ENCODE assay signal across 8 cellular contexts in genomic region chr9:68560131-68560844, GRCh38. TPM values are rescaled to one million over a fixed set of nuclear protein-coding genes. Genes with fewer than 3 reads are reported as not detected.
DNase-seq lines count a peak whose midpoint lies in the region; ATAC-seq and TF ChIP-seq lines count a peak whose summit lies in the region.

No MANE protein-coding gene starts in this region.

- H3K27me3 ChIP-seq in DND-41 (ENCODE audit: insufficient read depth, low read length, poor library complexity) (no peaks in the 10 kb centered on the region), right lobe of liver (no peaks in the 10 kb centered on the region)

- DNase-seq in DND-41 (peak; percentile 41), T-helper 9 cell (peak; percentile 24), coronary artery (ENCODE audit: low spot score) (peak; percentile 84), right lobe of liver (peak; percentile 38 to 65 (median 53))
- peak; percentile 25 to 32 for DNase-seq in stimulated activated CD8-positive, alpha-beta memory T cell treated with anti-CD3 and anti-CD28 coated beads, Interleukin-15, amount 100 ng/mL, for 48 hours (ENCODE audit: low read depth in 2 of 2)

- H3K9ac ChIP-seq in DND-41 (ENCODE audit: low read depth, low read length): no peak overlapping the region

- H3K4me1 ChIP-seq in DND-41 (ENCODE audit: insufficient read depth, low read length) (no peaks in the 10 kb centered on the region), right lobe of liver (no peaks in the 10 kb centered on the region)

- no peak for TF ChIP-seq POLR2A in right lobe of liver (IDR thresholded peaks at IDR 0.05)

- H3K4me2 ChIP-seq in DND-41 (ENCODE audit: insufficient read depth, low read length): no peak overlapping the region

- H3K79me2 ChIP-seq in DND-41 (ENCODE audit: insufficient read depth, low read length): no peaks in the 10 kb centered on the region

- intact Hi-C loops in right lobe of liver (cut with DNase I): no loop called here

- no peaks in the 10 kb centered on the region for H3K9me3 ChIP-seq in DND-41 (ENCODE audit: insufficient read depth, low read length, severe bottlenecking)
- no peaks in the 10 kb centered on the region for H3K9me3 ChIP-seq in right lobe of liver

- no peaks in the 10 kb centered on the region for H4K20me1 ChIP-seq in DND-41 (ENCODE audit: insufficient read depth, low read length)

- peak; percentile 54; the same call in 2 of the 3 replicates for ATAC-seq in DND-41 (ENCODE audit: insufficient read depth, low read depth)
- ATAC-seq in HG02678 (IDR thresholded peaks at IDR 0.05; ENCODE audit: unreplicated experiment): peak; percentile 61
- ATAC-seq in right lobe of liver: peak; percentile 66 to 79 (median 69)
- ATAC-seq in HG03045 (IDR thresholded peaks at IDR 0.05; ENCODE audit: unreplicated experiment): no peak
- ATAC-seq in GM21825 (IDR thresholded peaks at IDR 0.05; ENCODE audit: unreplicated experiment): no peak

- 40% methylated on average over 8 of the region's 14 CpGs for WGBS in right lobe of liver (ENCODE audit: insufficient coverage, low coverage, low lambda C conversion rate, missing lambda C conversion rate)

- H3K36me3 ChIP-seq in DND-41 (ENCODE audit: insufficient read depth, low read length) (no peaks in the 10 kb centered on the region), right lobe of liver (no peaks in the 10 kb centered on the region)

- H2AFZ ChIP-seq in DND-41 (ENCODE audit: low read depth, low read length): no peak overlapping the region

- TF ChIP-seq CTCF in DND-41 (IDR thresholded peaks at IDR 0.05; ENCODE audit: borderline replicate concordance, extremely low read depth, low read length, poor library complexity, severe bottlenecking) (peak; percentile 64), coronary artery (IDR thresholded peaks at IDR 0.05) (no peak), right lobe of liver (IDR thresholded peaks at IDR 0.05) (peak in 3 of 4 donors; percentile 28 to 49 (median 34))

- H3K27ac ChIP-seq in DND-41 (ENCODE audit: low read length): no peak overlapping the region
- peak overlapping the region; percentile 42 to 75 for H3K27ac ChIP-seq in coronary artery
- no peak overlapping the region for H3K27ac ChIP-seq in right lobe of liver

- no peak overlapping the region for H3K4me3 ChIP-seq in DND-41 (ENCODE audit: low read depth in 1 of 2, low read length in 2 of 2)
- H3K4me3 ChIP-seq in coronary artery: peak overlapping the region; percentile 9
- no peak overlapping the region for H3K4me3 ChIP-seq in right lobe of liver

RNA-seq across cellular contexts. Expression of gene TMEM252, which starts 19.6 kb away (rescaled TPM):
- under 1 TPM in 3 of 6 experiments, not detected in 3; 0.22 to 0.50 (median 0.25) TPM for total RNA-seq in right lobe of liver

Comparison
In these comparisons a context has a peak if more than half of its experiments do, and no peak if none do; other contexts are left out.
1. ATAC-seq: peak in DND-41 (single experiment), HG02678 (single experiment) and right lobe of liver (4 of 4); none in HG03045 (single experiment) and GM21825 (single experiment).
2. DNase-seq: peak in every context shown above with its lines; median percentile 84 in coronary artery; 53 in right lobe of liver; 41 in DND-41; 28 in stimulated activated CD8-positive, alpha-beta memory T cell treated with anti-CD3 and anti-CD28 coated beads, Interleukin-15, amount 100 ng/mL, for 48 hours; 24 in T-helper 9 cell.
3. H3K27ac ChIP-seq: peak in coronary artery (2 of 2); none in DND-41 (single experiment) and right lobe of liver (0 of 3).